Comparison of ENCODE assay signal across 16 cellular contexts in genomic region chr2:151627368-151627767, GRCh38.
A peak's percentile ranks its signal among the peaks of the same experiment; 100 is the strongest.
DNase-seq lines count a peak whose midpoint lies in the region; ATAC-seq, FAIRE-seq and TF ChIP-seq lines count a peak whose summit lies in the region.
"Had no signal": no experiment of that assay in that cellular context is flagged by ENCODE, and none has a peak within 500 bp of the region (broad histone marks: within the 10 kb centered on the region; RNA-seq: fewer than 3 reads in every experiment).

No MANE protein-coding gene starts in this region.

- no peak overlapping the region for H2AFZ ChIP-seq in trophoblast cell (ENCODE audit: insufficient read depth, low read length, poor library complexity)
- H2AFZ ChIP-seq: GM23248 had no signal

- no peak overlapping the region for H2AK5ac ChIP-seq in trophoblast cell (ENCODE audit: low read length)

- no peak for TF ChIP-seq POLR2A in GM12891 (IDR thresholded peaks at IDR 0.05; ENCODE audit: low read depth, low read length)

- no peaks in the 10 kb centered on the region for H3K9me3 ChIP-seq in trophoblast cell (ENCODE audit: insufficient read depth, low read depth, low read length)
- H3K9me3 ChIP-seq in kidney (ENCODE audit: control insufficient read depth in 1 of 2, low read length in 2 of 2) = no peaks in the 10 kb centered on the region
- H3K9me3 ChIP-seq: BLaER1 treated with 17β-estradiol and CSF1 and Interleukin-3, amounts not matched to agents 10 nM and 100 nM; HAP-1 had no signal

- H3K4me1 ChIP-seq in trophoblast cell (ENCODE audit: control insufficient read depth in 1 of 2, insufficient read depth in 2 of 2, low read length in 2 of 2) (peaks cover 0 to 3% of the 10 kb centered on the region in 2 experiments), kidney (ENCODE audit: control insufficient read depth in 1 of 2, insufficient read depth in 1 of 2, low read depth in 1 of 2, low read length in 2 of 2) (no peaks in the 10 kb centered on the region)
- H3K4me1 ChIP-seq: BLaER1 treated with 17β-estradiol and CSF1 and Interleukin-3, amounts not matched to agents 10 nM and 100 nM had no signal

- TF ChIP-seq CTCF in bronchial epithelial cell (IDR thresholded peaks at IDR 0.05; ENCODE audit: insufficient read depth, low read length, severe bottlenecking) (no peak), kidney (IDR thresholded peaks at IDR 0.05; ENCODE audit: borderline replicate concordance, extremely low read depth, insufficient read depth) (no peak)

- no peak overlapping the region for H4K8ac ChIP-seq in trophoblast cell (ENCODE audit: low read depth, low read length)

- no peak overlapping the region for H3K23ac ChIP-seq in trophoblast cell (ENCODE audit: low read length)

- H3K4me3 ChIP-seq in bronchial epithelial cell (ENCODE audit: low read depth, low read length) = no peak overlapping the region
- no peak overlapping the region for H3K4me3 ChIP-seq in trophoblast cell (ENCODE audit: low read depth, low read length)
- no peak overlapping the region for H3K4me3 ChIP-seq in kidney (ENCODE audit: low read length in 2 of 2)
- H3K4me3 ChIP-seq: BLaER1 treated with 17β-estradiol and CSF1 and Interleukin-3, amounts not matched to agents 10 nM and 100 nM; GM12878; GM23248; HAP-1 had no signal

- H3K14ac ChIP-seq in trophoblast cell (ENCODE audit: low read length) = no peak overlapping the region

- no peaks in the 10 kb centered on the region for H3K79me2 ChIP-seq in trophoblast cell (ENCODE audit: control insufficient read depth, insufficient read depth, low read length, poor library complexity)

- H3K18ac ChIP-seq in trophoblast cell (ENCODE audit: low read length) = no peak overlapping the region

- H3K27ac ChIP-seq in trophoblast cell (ENCODE audit: low read depth, low read length) (no peak overlapping the region), kidney (ENCODE audit: low read depth in 2 of 2, low read length in 2 of 2) (no peak overlapping the region)
- H3K27ac ChIP-seq: BLaER1 treated with 17β-estradiol and CSF1 and Interleukin-3, amounts not matched to agents 10 nM and 100 nM; GM23248 had no signal

- H3K27me3 ChIP-seq in bronchial epithelial cell (ENCODE audit: control insufficient read depth, insufficient read depth, low read length) (no peaks in the 10 kb centered on the region), trophoblast cell (ENCODE audit: insufficient read depth, low read length) (no peaks in the 10 kb centered on the region)
- H3K27me3 ChIP-seq: BLaER1 treated with 17β-estradiol and CSF1 and Interleukin-3, amounts not matched to agents 10 nM and 100 nM had no signal

- H2BK5ac ChIP-seq in trophoblast cell (ENCODE audit: low read depth, low read length, poor library complexity) = no peak overlapping the region

- WGBS in trophoblast cell (ENCODE audit: extremely low coverage, insufficient coverage, insufficient read length) = no CpG with 5 or more reads among the region's 6 CpGs

- ATAC-seq in HG02981 (IDR thresholded peaks at IDR 0.05; ENCODE audit: unreplicated experiment) (no peak), HG03045 (IDR thresholded peaks at IDR 0.05; ENCODE audit: unreplicated experiment) (no peak)
- ATAC-seq: CD8-positive, alpha-beta T cell; GM12878 had no signal

- no peak overlapping the region for H2BK12ac ChIP-seq in trophoblast cell (ENCODE audit: low read length)

- H4K91ac ChIP-seq in trophoblast cell (ENCODE audit: low read depth, low read length) = no peak overlapping the region

- no peak overlapping the region for H3K4ac ChIP-seq in trophoblast cell (ENCODE audit: low read depth, low read length)

- no peaks in the 10 kb centered on the region for H3K36me3 ChIP-seq in bronchial epithelial cell (ENCODE audit: control insufficient read depth, insufficient read depth, low read length)
- no peaks in the 10 kb centered on the region for H3K36me3 ChIP-seq in trophoblast cell (ENCODE audit: control insufficient read depth in 1 of 2, insufficient read depth in 2 of 2, low read length in 2 of 2)
- H3K36me3 ChIP-seq in kidney (ENCODE audit: control insufficient read depth in 1 of 2, insufficient read depth in 2 of 2, low read length in 2 of 2) = no peaks in the 10 kb centered on the region
- H3K36me3 ChIP-seq: BLaER1 treated with 17β-estradiol and CSF1 and Interleukin-3, amounts not matched to agents 10 nM and 100 nM; HAP-1 had no signal

- H4K12ac ChIP-seq in trophoblast cell (ENCODE audit: low read depth, low read length) = no peak overlapping the region

- no peak for DNase-seq in GM12891 (ENCODE audit: insufficient read length, low spot score)
- DNase-seq in HTR-8/SVneo (ENCODE audit: insufficient read length, low spot score) = no peak
- peak; percentile 35 for DNase-seq in bronchial epithelial cell (ENCODE audit: low read depth)
- peak; percentile 20 to 69 for DNase-seq in trophoblast cell
- DNase-seq in kidney = no peak
- no peak for DNase-seq in GDM1 (lab: John Stamatoyannopoulos, UW)
- DNase-seq: Calu3; CD8-positive, alpha-beta T cell; DMS79 treated with DMSO at 0.1 percent for 48 hours; GM23248 had no signal

- H3K79me1 ChIP-seq in trophoblast cell (ENCODE audit: low read length) = no peaks in the 10 kb centered on the region

- H3K9ac ChIP-seq in trophoblast cell (ENCODE audit: low read length) (no peak overlapping the region), kidney (ENCODE audit: low read length in 2 of 2) (no peak overlapping the region)
- H3K9ac ChIP-seq: BLaER1 treated with 17β-estradiol and CSF1 and Interleukin-3, amounts not matched to agents 10 nM and 100 nM; GM23248 had no signal

- intact Hi-C loops in kidney (cut with DNase I) = no loop called here

- FAIRE-seq in GM12891 (lab: Jason Lieb, UNC) (peak; percentile 58), HTR-8/SVneo (lab: Jason Lieb, UNC) (peak; percentile 71), bronchial epithelial cell (lab: Jason Lieb, UNC) (no peak), kidney (lab: Jason Lieb, UNC) (no peak)
- FAIRE-seq: GM12878, GM19239 had no signal

- H2BK120ac ChIP-seq in trophoblast cell (ENCODE audit: insufficient read depth, low read length, poor library complexity) = no peak overlapping the region

- no peak overlapping the region for H3K4me2 ChIP-seq in trophoblast cell (ENCODE audit: low read length)
- H3K4me2 ChIP-seq: BLaER1 treated with 17β-estradiol and CSF1 and Interleukin-3, amounts not matched to agents 10 nM and 100 nM had no signal

TF ChIP-seq in GM12891, 5 proteins besides CTCF, POLR2A, EP300 and RAD21:
- TF ChIP-seq SPI1 (IDR thresholded peaks at IDR 0.05; ENCODE audit: low read depth, low read length) (no peak), TAF1 (IDR thresholded peaks at IDR 0.05; ENCODE audit: low read depth, low read length) (no peak), POLR2AphosphoS5 (IDR thresholded peaks at IDR 0.05; ENCODE audit: low read depth, low read length) (no peak), POU2F2 (IDR thresholded peaks at IDR 0.05; ENCODE audit: low read depth, low read length) (no peak), PAX5 (IDR thresholded peaks at IDR 0.05; ENCODE audit: insufficient read depth, low read length, severe bottlenecking) (no peak)
TF ChIP-seq in GM12891: peak in this region for 0.

Comparison
In these comparisons a context has a peak if more than half of its experiments do, and no peak if none do; other contexts are left out.
1. DNase-seq: peak in bronchial epithelial cell (single experiment) and trophoblast cell (2 of 2); none in GM12891 (single experiment), HTR-8/SVneo (single experiment), kidney (single experiment) and GDM1 (single experiment).